ENCODE assay signal across 16 cellular contexts in the genomic region with DNA sequence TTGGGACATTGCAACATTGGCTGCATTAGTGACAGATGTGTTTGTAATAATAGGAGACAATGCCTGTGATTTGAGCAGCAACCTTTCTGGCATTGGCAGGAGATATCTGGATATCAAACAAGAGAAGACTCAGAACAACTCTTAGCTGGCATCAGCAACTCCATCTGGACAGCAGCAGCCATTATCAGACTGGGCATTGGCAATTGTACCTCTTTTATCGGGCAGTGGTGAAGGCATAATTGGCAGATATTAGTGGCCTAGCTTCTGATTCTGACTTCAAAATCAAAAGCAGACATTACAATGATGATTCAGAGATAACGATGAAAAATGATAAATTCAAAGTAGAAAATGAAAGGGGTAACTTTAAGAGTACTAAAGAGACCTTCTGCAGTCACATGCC.
DNase-seq lines count a peak whose midpoint lies in the region; ATAC-seq and TF ChIP-seq lines count a peak whose summit lies in the region.
"Had no signal": no experiment of that assay in that cellular context is flagged by ENCODE, and none has a peak within 500 bp of the region (broad histone marks: within the 10 kb centered on the region; RNA-seq: fewer than 3 reads in every experiment).

No MANE protein-coding gene starts in this region.

- CTCF ChIA-PET in SK-N-SH (lab: Yijun Ruan, JAX), result no interaction called here

- TF ChIP-seq RAD21 in SK-N-SH (IDR thresholded peaks at IDR 0.05; ENCODE audit: low read length), result 0 out of 2 replicates have a peak, but pooled peaks have one; percentile 1

- H3K4me1 ChIP-seq in SK-N-SH (ENCODE audit: control insufficient read depth in 1 of 2, insufficient read depth in 2 of 2, low read depth in 1 of 2, low read length in 1 of 2) (peaks cover 0 to 3% of the 10 kb centered on the region in 2 experiments; a peak in 1 of 4 replicates), Loucy (ENCODE audit: insufficient read depth, low read length, poor library complexity, severe bottlenecking) (peaks cover 20% of the 10 kb centered on the region)

- H3K4me3 ChIP-seq in SK-N-SH (ENCODE audit: low read depth in 2 of 2, low read length in 1 of 2) (no peak overlapping the region), Loucy (ENCODE audit: low read length, poor library complexity, severe bottlenecking) (no peak overlapping the region), brain microvascular endothelial cell (ENCODE audit: low read depth, low read length) (no peak overlapping the region)

- H3K27ac ChIP-seq in SK-N-SH (ENCODE audit: low read depth in 2 of 2, low read length in 1 of 2) (no peak overlapping the region), brain microvascular endothelial cell (peak overlapping the region; percentile 30)

- DNase-seq in SK-N-SH, result peak; percentile 4
- no peak for DNase-seq in brain microvascular endothelial cell
- DNase-seq in anterior cingulate cortex (lab: John Stamatoyannopoulos, UW), result no peak
- no peak for DNase-seq in NCI-H2107 (lab: John Stamatoyannopoulos, UW)
- no peak for DNase-seq in D341Med (ENCODE audit: low spot score)
- DNase-seq: C1 segment of cervical spinal cord; Calu3; CD4-positive, alpha-beta memory T cell; COR-L47; DMS153; DND-41; GOT3; H7; HCEC 1CT had no signal

- no peak for ATAC-seq in SK-N-SH treated with all-trans-retinoic acid at 6 μM for 48 hours

- no peak overlapping the region for H3K9ac ChIP-seq in SK-N-SH
- H3K9ac ChIP-seq in Loucy (ENCODE audit: low read depth, low read length, poor library complexity, severe bottlenecking), result no peak overlapping the region

- WGBS in SK-N-SH (ENCODE audit: low lambda C conversion rate), result 17% methylated on average over 2 of the region's 2 CpGs

- H3F3A ChIP-seq in SK-N-SH (replicated peaks; ENCODE audit: insufficient read depth), result no peaks in the 10 kb centered on the region
- no peaks in the 10 kb centered on the region for H3F3A ChIP-seq in Loucy (ENCODE audit: low read depth)

- H3K9me2 ChIP-seq in SK-N-SH (no peaks in the 10 kb centered on the region), Loucy (replicated peaks; ENCODE audit: low read depth, low read length) (no peaks in the 10 kb centered on the region)

- no peaks in the 10 kb centered on the region for H3K36me3 ChIP-seq in SK-N-SH (replicated peaks in 1 of 2; ENCODE audit: control insufficient read depth in 1 of 2, insufficient read depth in 2 of 2, low read length in 1 of 2)
- no peaks in the 10 kb centered on the region for H3K36me3 ChIP-seq in Loucy (ENCODE audit: insufficient read depth, low read length)
- H3K36me3 ChIP-seq in brain microvascular endothelial cell (replicated peaks), result no peaks in the 10 kb centered on the region

- no peaks in the 10 kb centered on the region for H4K20me1 ChIP-seq in SK-N-SH (ENCODE audit: insufficient read depth)
- no peaks in the 10 kb centered on the region for H4K20me1 ChIP-seq in Loucy (ENCODE audit: insufficient read depth, low read length, poor library complexity, severe bottlenecking)

- no peak for TF ChIP-seq CTCF in SK-N-SH (IDR thresholded peaks at IDR 0.05)
- TF ChIP-seq CTCF in Loucy (conservative IDR thresholded peaks at IDR 0.05; ENCODE audit: low read length), result no peak
- no peak for TF ChIP-seq CTCF in brain microvascular endothelial cell (IDR thresholded peaks at IDR 0.05; ENCODE audit: low read depth, low read length, missing control alignments)

- H3K27me3 ChIP-seq in SK-N-SH (ENCODE audit: insufficient read depth) (no peaks in the 10 kb centered on the region), Loucy (ENCODE audit: insufficient read depth, low read length, poor library complexity, severe bottlenecking) (no peaks in the 10 kb centered on the region), brain microvascular endothelial cell (replicated peaks) (no peaks in the 10 kb centered on the region)

- no peaks in the 10 kb centered on the region for H3K9me3 ChIP-seq in SK-N-SH
- no peaks in the 10 kb centered on the region for H3K9me3 ChIP-seq in Loucy (ENCODE audit: insufficient read depth, low read depth, low read length)

- H3K79me2 ChIP-seq in SK-N-SH (ENCODE audit: insufficient read depth), result no peaks in the 10 kb centered on the region
- no peaks in the 10 kb centered on the region for H3K79me2 ChIP-seq in Loucy (ENCODE audit: insufficient read depth, low read length)

- TF ChIP-seq EP300 in SK-N-SH (IDR thresholded peaks at IDR 0.05; ENCODE audit: borderline replicate concordance in 1 of 2, low read depth in 1 of 2, low read length in 1 of 2), result peak in 1 of 2 experiments; percentile 86; a peak in 2 of 4 replicates

- in situ Hi-C loops in brain microvascular endothelial cell (cut with HindIII; ENCODE audit: low pct_ligation_motif_present, low sequenced_read_pairs), result no loop called here

- POLR2A ChIA-PET in SK-N-SH (lab: Yijun Ruan, JAX), result no interaction called here

- H2AFZ ChIP-seq in SK-N-SH (ENCODE audit: low read depth) (no peak overlapping the region), Loucy (ENCODE audit: low read length) (0 out of 2 replicates have a peak overlapping the region, but pooled peaks have one; percentile 16)

- H3K4me2 ChIP-seq in SK-N-SH (no peak overlapping the region), Loucy (ENCODE audit: low read depth, low read length, poor library complexity, severe bottlenecking) (no peak overlapping the region)

TF ChIP-seq in SK-N-SH, 30 proteins besides CTCF, POLR2A, EP300 and RAD21 (continues in another document):
- TF ChIP-seq GATA2 (CRISPR knock-in tag; IDR thresholded peaks at IDR 0.05) (peak; percentile 73), RCOR1 (IDR thresholded peaks at IDR 0.05; ENCODE audit: low read length) (peak; percentile 66; the same call in 1 of the 2 replicates), PBX3 (IDR thresholded peaks at IDR 0.05) (no peak)

TF ChIP-seq in SK-N-SH treated with all-trans-retinoic acid at 6 μM for 48 hours, 23 proteins besides CTCF, POLR2A, EP300 and RAD21:
- TF ChIP-seq BACH2 (CRISPR knock-in tag; IDR thresholded peaks at IDR 0.05; ENCODE audit: borderline replicate concordance) (no peak), GLIS3 (CRISPR knock-in tag; IDR thresholded peaks at IDR 0.05) (no peak), CSDC2 (CRISPR knock-in tag; IDR thresholded peaks at IDR 0.05) (no peak), PATZ1 (CRISPR knock-in tag; IDR thresholded peaks at IDR 0.05; ENCODE audit: borderline replicate concordance) (no peak), ZNF565 (CRISPR knock-in tag; conservative IDR thresholded peaks at IDR 0.05; ENCODE audit: low read depth) (no peak), TOX (CRISPR knock-in tag; IDR thresholded peaks at IDR 0.05; ENCODE audit: borderline replicate concordance) (no peak)
- TF ChIP-seq, protein P1, sequence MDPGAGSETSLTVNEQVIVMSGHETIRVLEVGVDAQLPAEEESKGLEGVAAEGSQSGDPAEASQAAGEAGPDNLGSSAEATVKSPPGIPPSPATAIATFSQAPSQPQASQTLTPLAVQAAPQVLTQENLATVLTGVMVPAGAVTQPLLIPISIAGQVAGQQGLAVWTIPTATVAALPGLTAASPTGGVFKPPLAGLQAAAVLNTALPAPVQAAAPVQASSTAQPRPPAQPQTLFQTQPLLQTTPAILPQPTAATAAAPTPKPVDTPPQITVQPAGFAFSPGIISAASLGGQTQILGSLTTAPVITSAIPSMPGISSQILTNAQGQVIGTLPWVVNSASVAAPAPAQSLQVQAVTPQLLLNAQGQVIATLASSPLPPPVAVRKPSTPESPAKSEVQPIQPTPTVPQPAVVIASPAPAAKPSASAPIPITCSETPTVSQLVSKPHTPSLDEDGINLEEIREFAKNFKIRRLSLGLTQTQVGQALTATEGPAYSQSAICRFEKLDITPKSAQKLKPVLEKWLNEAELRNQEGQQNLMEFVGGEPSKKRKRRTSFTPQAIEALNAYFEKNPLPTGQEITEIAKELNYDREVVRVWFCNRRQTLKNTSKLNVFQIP (CRISPR knock-in tag; IDR thresholded peaks at IDR 0.05; ENCODE audit: borderline replicate concordance, low read depth), result no peak
